Comparison of ENCODE assay signal across 14 cellular contexts in genomic region chr4:110619401-110620247, GRCh38. TPM values are rescaled to one million over a fixed set of nuclear protein-coding genes. Genes with fewer than 3 reads are reported as not detected.
A peak's percentile ranks its signal among the peaks of the same experiment; 100 is the strongest.
DNase-seq lines count a peak whose midpoint lies in the region; ATAC-seq and TF ChIP-seq lines count a peak whose summit lies in the region.
"Had no signal": no experiment of that assay in that cellular context is flagged by ENCODE, and none has a peak within 500 bp of the region (broad histone marks: within the 10 kb centered on the region; RNA-seq: fewer than 3 reads in every experiment).

No MANE protein-coding gene starts in this region.

- peaks cover 95% of the 10 kb centered on the region for H3K27me3 Mint-ChIP-seq in T-helper 2 cell treated with Interferon-gamma antibody and Interleukin-4, amounts not matched to agents 5 μg/mL and 100 μg/mL, for 36 hours (ENCODE audit: low read depth)

- no peaks in the 10 kb centered on the region for H3K79me2 ChIP-seq in MM.1S (ENCODE audit: low read length)

- no peak for ATAC-seq in gastroesophageal sphincter
- ATAC-seq: body of pancreas had no signal

- H3K27ac Mint-ChIP-seq in T-helper 2 cell treated with Interferon-gamma antibody and Interleukin-4, amounts not matched to agents 5 μg/mL and 100 μg/mL, for 36 hours = peak overlapping the region; percentile 58

- H2BK5ac ChIP-seq in neuronal stem cell (ENCODE audit: low read length) = no peak overlapping the region

- peak overlapping the region; percentile 14 for H2AK5ac ChIP-seq in neuronal stem cell (ENCODE audit: low read depth, low read length)

- no peak overlapping the region for H3K4me3 Mint-ChIP-seq in T-helper 2 cell treated with Interferon-gamma antibody and Interleukin-4, amounts not matched to agents 5 μg/mL and 100 μg/mL, for 36 hours

- no peak overlapping the region for H3K9ac ChIP-seq in neuronal stem cell (ENCODE audit: low read depth, low read length, poor library complexity)
- no peak overlapping the region for H3K9ac ChIP-seq in MM.1S (ENCODE audit: low read length)

- TF ChIP-seq CTCF in gastroesophageal sphincter (IDR thresholded peaks at IDR 0.05) (no peak), MM.1S (IDR thresholded peaks at IDR 0.05; ENCODE audit: low read length) (no peak), BE2C (IDR thresholded peaks at IDR 0.05; ENCODE audit: low read depth, low read length) (no peak)

- H4K20me1 ChIP-seq in MM.1S (ENCODE audit: insufficient read depth, low read length) = no peaks in the 10 kb centered on the region

- H4K8ac ChIP-seq in neuronal stem cell (ENCODE audit: low read depth, low read length) = no peak overlapping the region

- no peak overlapping the region for H2BK15ac ChIP-seq in neuronal stem cell (ENCODE audit: low read length)

- no peaks in the 10 kb centered on the region for H3K79me1 ChIP-seq in neuronal stem cell (ENCODE audit: low read depth, low read length)

- no peak overlapping the region for H3K4ac ChIP-seq in neuronal stem cell (ENCODE audit: low read length)

- H3K27ac ChIP-seq in gastroesophageal sphincter (peak overlapping the region in 3 of 4 donors; percentile 83 to 87 (median 86)), neuronal stem cell (replicated peaks; ENCODE audit: low read length) (no peak overlapping the region), MM.1S (ENCODE audit: low read length) (no peak overlapping the region)
- H3K27ac ChIP-seq: body of pancreas, testis had no signal

- no peak overlapping the region for H3K14ac ChIP-seq in neuronal stem cell (ENCODE audit: low read length)

- H3K4me2 ChIP-seq in neuronal stem cell (ENCODE audit: insufficient read depth, low read length, poor library complexity, severe bottlenecking) = peak overlapping the region; percentile 42
- H3K4me2 ChIP-seq in MM.1S (ENCODE audit: low read depth, low read length) = no peak overlapping the region

- peak overlapping the region; percentile 42 for H3K18ac ChIP-seq in neuronal stem cell (ENCODE audit: low read length)

- H4K91ac ChIP-seq in neuronal stem cell (ENCODE audit: low read depth, low read length, poor library complexity) = no peak overlapping the region

- no peak for DNase-seq in T-helper 2 cell treated with Interferon-gamma antibody and Interleukin-4, amounts not matched to agents 5 μg/mL and 100 μg/mL, for 36 hours (ENCODE audit: low spot score)
- DNase-seq in T-helper 2 cell (no peak), MG63 (peak; percentile 22), neuronal stem cell (ENCODE audit: low spot score) (peak; percentile 57), NCI-H2171 treated with DMSO at 0.1 percent for 48 hours (lab: John Stamatoyannopoulos, UW) (no peak), MM.1S (no peak), BE2C (no peak)
- DNase-seq: 8988T, body of pancreas, NCI-H2107, PC-3, T-helper 9 cell, testis had no signal

- H3K4me3 ChIP-seq in MG63 (peak overlapping the region; percentile 61), gastroesophageal sphincter (peak overlapping the region in 1 of 2 donors; percentile 73), neuronal stem cell (ENCODE audit: low read length in 2 of 2) (no peak overlapping the region), MM.1S (ENCODE audit: low read length) (no peak overlapping the region), BE2C (ENCODE audit: low read depth, low read length) (no peak overlapping the region)
- H3K4me3 ChIP-seq: body of pancreas, testis had no signal

- no peaks in the 10 kb centered on the region for H3F3A ChIP-seq in MM.1S (ENCODE audit: insufficient read depth, low read length)

- H2AFZ ChIP-seq in neuronal stem cell (ENCODE audit: low read length) = no peak overlapping the region
- no peak overlapping the region for H2AFZ ChIP-seq in MM.1S (ENCODE audit: low read length)

- H3K36me3 ChIP-seq in MG63 (no peaks in the 10 kb centered on the region), gastroesophageal sphincter (no peaks in the 10 kb centered on the region), neuronal stem cell (replicated peaks in 1 of 2; ENCODE audit: control insufficient read depth in 2 of 2, insufficient read depth in 2 of 2, low read length in 2 of 2) (no peaks in the 10 kb centered on the region), MM.1S (replicated peaks; ENCODE audit: insufficient read depth, low read length) (no peaks in the 10 kb centered on the region), BE2C (no peaks in the 10 kb centered on the region)

- H3K9me3 Mint-ChIP-seq in T-helper 2 cell treated with Interferon-gamma antibody and Interleukin-4, amounts not matched to agents 5 μg/mL and 100 μg/mL, for 36 hours = no peaks in the 10 kb centered on the region

- no peak for TF ChIP-seq EP300 in gastroesophageal sphincter (IDR thresholded peaks at IDR 0.05)

- WGBS in gastroesophageal sphincter (ENCODE audit: low coverage in 1 of 2), 2 donors = 23 to 33% methylated on average over 14 to 34 of the region's 41 CpGs
- no CpG with 5 or more reads among the region's 41 CpGs for WGBS in neuronal stem cell (ENCODE audit: extremely low coverage in 2 of 2, insufficient read length in 2 of 2, insufficient replicate concordance in 1 of 2), 2 donors

- H3K9me3 ChIP-seq in MG63 = no peaks in the 10 kb centered on the region
- H3K9me3 ChIP-seq in gastroesophageal sphincter = no peaks in the 10 kb centered on the region
- peaks cover 0 to 2% of the 10 kb centered on the region in 2 donors for H3K9me3 ChIP-seq in neuronal stem cell (replicated peaks in 1 of 2; ENCODE audit: control insufficient read depth in 2 of 2, insufficient read depth in 1 of 2, low read depth in 1 of 2, low read length in 2 of 2)
- no peaks in the 10 kb centered on the region for H3K9me3 ChIP-seq in MM.1S (replicated peaks; ENCODE audit: insufficient read depth, low read length)
- peaks cover 3% of the 10 kb centered on the region; the same call in 1 of the 2 replicates for H3K9me3 ChIP-seq in BE2C
- H3K9me3 ChIP-seq: testis had no signal

- H3K4me1 ChIP-seq in gastroesophageal sphincter = peaks cover 0 to 77% (median 0%) of the 10 kb centered on the region in 3 donors
- H3K4me1 ChIP-seq in neuronal stem cell (ENCODE audit: control insufficient read depth in 2 of 2, insufficient read depth in 1 of 2, low read depth in 1 of 2, low read length in 2 of 2) = peaks cover 7 to 24% of the 10 kb centered on the region in 2 donors
- no peaks in the 10 kb centered on the region for H3K4me1 ChIP-seq in MM.1S (ENCODE audit: low read length)
- no peaks in the 10 kb centered on the region for H3K4me1 ChIP-seq in BE2C

- peaks cover 5% of the 10 kb centered on the region for H3K4me1 Mint-ChIP-seq in T-helper 2 cell treated with Interferon-gamma antibody and Interleukin-4, amounts not matched to agents 5 μg/mL and 100 μg/mL, for 36 hours (ENCODE audit: low read depth)

- H3K27me3 ChIP-seq in MG63 (no peaks in the 10 kb centered on the region), gastroesophageal sphincter (peaks cover 92% of the 10 kb centered on the region), neuronal stem cell (ENCODE audit: control insufficient read depth in 3 of 3, insufficient read depth in 3 of 3, low read depth in 1 of 3, low read length in 3 of 3) (peaks cover 45 to 100% (median 92%) of the 10 kb centered on the region in 3 experiments), MM.1S (replicated peaks; ENCODE audit: insufficient read depth, low read length) (no peaks in the 10 kb centered on the region), BE2C (peaks cover 100% of the 10 kb centered on the region)
- H3K27me3 ChIP-seq: testis had no signal

- H2BK12ac ChIP-seq in neuronal stem cell (ENCODE audit: low read length) = no peak overlapping the region

- no peak overlapping the region for H2BK120ac ChIP-seq in neuronal stem cell (ENCODE audit: low read depth, low read length)

- no peaks in the 10 kb centered on the region for H3K36me3 Mint-ChIP-seq in T-helper 2 cell treated with Interferon-gamma antibody and Interleukin-4, amounts not matched to agents 5 μg/mL and 100 μg/mL, for 36 hours (ENCODE audit: low read depth)

- TF ChIP-seq POLR2A in gastroesophageal sphincter (IDR thresholded peaks at IDR 0.05) = no peak

- H3K9me2 ChIP-seq in MM.1S (replicated peaks; ENCODE audit: insufficient read depth, low read length) = no peaks in the 10 kb centered on the region

- H3K23ac ChIP-seq in neuronal stem cell (ENCODE audit: low read depth, low read length, poor library complexity) = peak overlapping the region; percentile 99

RNA-seq across cellular contexts. Expression of gene PITX2, which starts 3.3 kb away (rescaled TPM):
- total RNA-seq in MG63 (2014; rRNA removed; shearing (Covaris generic); ENCODE audit: low replicate concordance) = 4.5 and 6.7 TPM in 2 replicates
- 10 to 100 TPM in 2 of 4 donors, 1 to 10 TPM in 2; 3.5 to 31.3 (median 18.2) TPM for total RNA-seq in gastroesophageal sphincter
- not detected for polyA plus RNA-seq in neuronal stem cell (2013, experiment 1 of 2)
- 0.04 TPM for polyA plus RNA-seq in neuronal stem cell (2013, experiment 2 of 2)
- 0.28 TPM for polyA plus RNA-seq in BE2C (2012; ENCODE audit: insufficient read depth, insufficient read length, low read depth)
- total RNA-seq: body of pancreas had no signal

Comparison
In these comparisons a context has a peak if more than half of its experiments do, and no peak if none do; other contexts are left out.
1. DNase-seq: peak in MG63 (single experiment) and neuronal stem cell (single experiment); none in T-helper 2 cell treated with Interferon-gamma antibody and Interleukin-4, amounts not matched to agents 5 μg/mL and 100 μg/mL, for 36 hours (single experiment), T-helper 2 cell (0 of 5), NCI-H2171 treated with DMSO at 0.1 percent for 48 hours (single experiment), MM.1S (single experiment) and BE2C (single experiment).
2. H3K27ac ChIP-seq: peak in gastroesophageal sphincter (3 of 4); none in neuronal stem cell (single experiment) and MM.1S (single experiment).